In genomic region chr12:123532021-123532420, GRCh38 we compare ENCODE assay signal across 8 cellular contexts. TPM values are rescaled to one million over a fixed set of nuclear protein-coding genes. Genes with fewer than 3 reads are reported as not detected.
DNase-seq lines count a peak whose midpoint lies in the region; ATAC-seq, FAIRE-seq and TF ChIP-seq lines count a peak whose summit lies in the region.

No MANE protein-coding gene starts in this region.

- TF ChIP-seq CTCF in CD14-positive monocyte (IDR thresholded peaks at IDR 0.05) (no peak), tibial artery (IDR thresholded peaks at IDR 0.05) (no peak), D721Med (IDR thresholded peaks at IDR 0.05; ENCODE audit: insufficient read depth, missing control alignments) (no peak)

- peak; percentile 64 for DNase-seq in CD14-positive monocyte (ENCODE audit: low spot score)
- no peak for DNase-seq in activated T-helper 2 cell treated with anti-CD3 and anti-CD28 coated beads, Interferon-gamma antibody, Interleukin-2, Interleukin-4, amounts not matched to agents 10 μg/mL and 5 μg/mL and 100 μg/mL, durations not matched to agents 14 hours and 24 hours and 36 hours (ENCODE audit: low spot score)
- DNase-seq in left kidney (ENCODE audit: low read depth, low spot score), result peak; percentile 16
- peak in 1 of 2 donors; percentile 41 for DNase-seq in tibial artery
- no peak for DNase-seq in D721Med (ENCODE audit: insufficient read length, low spot score)
- no peak for DNase-seq in COR-L47 (lab: John Stamatoyannopoulos, UW)
- DNase-seq in NCI-H2171 treated with DMSO at 0.1 percent for 48 hours (lab: John Stamatoyannopoulos, UW), result no peak

- intact Hi-C loops in CD14-positive monocyte (cut with micrococcal nuclease), result no loop called here
- intact Hi-C loops in activated T-helper 2 cell treated with anti-CD3 and anti-CD28 coated beads, Interferon-gamma antibody, Interleukin-2, Interleukin-4, amounts not matched to agents 10 μg/mL and 5 μg/mL and 100 μg/mL, durations not matched to agents 14 hours and 24 hours and 36 hours (cut with micrococcal nuclease), result no loop called here
- intact Hi-C loops in tibial artery (cut with DNase I; ENCODE audit: low total_unique reads), result loop anchor here (10.0 kb wide), 1 partner anchor 137 kb away; no protein-coding TSS in a partner anchor

- H3K27ac Mint-ChIP-seq in CD14-positive monocyte, result peak overlapping the region in 1 of 7 donors; percentile 66
- no peak overlapping the region for H3K27ac Mint-ChIP-seq in activated T-helper 2 cell treated with anti-CD3 and anti-CD28 coated beads, Interferon-gamma antibody, Interleukin-2, Interleukin-4, amounts not matched to agents 10 μg/mL and 5 μg/mL and 100 μg/mL, durations not matched to agents 14 hours and 24 hours and 36 hours

- peaks cover 64 to 88% (median 81%) of the 10 kb centered on the region in 3 donors for H3K27me3 Mint-ChIP-seq in CD14-positive monocyte (ENCODE audit: low read depth in 3 of 3)
- H3K27me3 Mint-ChIP-seq in activated T-helper 2 cell treated with anti-CD3 and anti-CD28 coated beads, Interferon-gamma antibody, Interleukin-2, Interleukin-4, amounts not matched to agents 10 μg/mL and 5 μg/mL and 100 μg/mL, durations not matched to agents 14 hours and 24 hours and 36 hours (ENCODE audit: low read depth), result peaks cover 8% of the 10 kb centered on the region

- no peaks in the 10 kb centered on the region for H3K27me3 ChIP-seq in tibial artery

- H3K4me3 ChIP-seq in tibial artery, result peak overlapping the region; percentile 75 to 93

- H3K4me1 Mint-ChIP-seq in CD14-positive monocyte, result peaks cover 28% of the 10 kb centered on the region
- H3K4me1 Mint-ChIP-seq in activated T-helper 2 cell treated with anti-CD3 and anti-CD28 coated beads, Interferon-gamma antibody, Interleukin-2, Interleukin-4, amounts not matched to agents 10 μg/mL and 5 μg/mL and 100 μg/mL, durations not matched to agents 14 hours and 24 hours and 36 hours (ENCODE audit: low read depth), result peaks cover 11% of the 10 kb centered on the region

- H3K4me1 ChIP-seq in tibial artery, result peaks cover 0 to 38% (median 34%) of the 10 kb centered on the region in 4 donors

- peaks cover 10 to 11% of the 10 kb centered on the region in 2 donors for H3K36me3 Mint-ChIP-seq in CD14-positive monocyte
- H3K36me3 Mint-ChIP-seq in activated T-helper 2 cell treated with anti-CD3 and anti-CD28 coated beads, Interferon-gamma antibody, Interleukin-2, Interleukin-4, amounts not matched to agents 10 μg/mL and 5 μg/mL and 100 μg/mL, durations not matched to agents 14 hours and 24 hours and 36 hours (ENCODE audit: low read depth), result no peaks in the 10 kb centered on the region

- H3K9me3 Mint-ChIP-seq in CD14-positive monocyte, result peaks cover 1 to 15% (median 6%) of the 10 kb centered on the region in 7 donors
- no peaks in the 10 kb centered on the region for H3K9me3 Mint-ChIP-seq in activated T-helper 2 cell treated with anti-CD3 and anti-CD28 coated beads, Interferon-gamma antibody, Interleukin-2, Interleukin-4, amounts not matched to agents 10 μg/mL and 5 μg/mL and 100 μg/mL, durations not matched to agents 14 hours and 24 hours and 36 hours

- H3K27ac ChIP-seq in tibial artery, result peak overlapping the region; percentile 87 to 96

- H3K36me3 ChIP-seq in tibial artery, result peaks cover 0 to 16% (median 4%) of the 10 kb centered on the region in 3 donors

- no peaks in the 10 kb centered on the region for H3K9me3 ChIP-seq in tibial artery

- peak overlapping the region; percentile 64 to 84 for H3K4me3 Mint-ChIP-seq in CD14-positive monocyte
- H3K4me3 Mint-ChIP-seq in activated T-helper 2 cell treated with anti-CD3 and anti-CD28 coated beads, Interferon-gamma antibody, Interleukin-2, Interleukin-4, amounts not matched to agents 10 μg/mL and 5 μg/mL and 100 μg/mL, durations not matched to agents 14 hours and 24 hours and 36 hours (ENCODE audit: low read depth), result peak overlapping the region; percentile 74

- ATAC-seq in HG02870 (IDR thresholded peaks at IDR 0.05; ENCODE audit: unreplicated experiment), result peak; percentile 51

- no peak for FAIRE-seq in D721Med (lab: Jason Lieb, UNC)

RNA-seq across cellular contexts. Expression of gene RILPL1, which starts 1.5 kb away (rescaled TPM):
- polyA plus RNA-seq in CD14-positive monocyte, result not detected
- total RNA-seq in activated T-helper 2 cell treated with anti-CD3 and anti-CD28 coated beads, Interferon-gamma antibody, Interleukin-2, Interleukin-4, amounts not matched to agents 10 μg/mL and 5 μg/mL and 100 μg/mL, durations not matched to agents 14 hours and 24 hours and 36 hours, result 5.9 and 6.0 TPM in 2 replicates

RNA-seq across cellular contexts. Expression of gene TMED2, which starts 52.3 kb away (rescaled TPM):
- 100 to 1,000 TPM; 323 to 351 TPM for polyA plus RNA-seq in CD14-positive monocyte
- 213 and 221 TPM in 2 replicates for total RNA-seq in activated T-helper 2 cell treated with anti-CD3 and anti-CD28 coated beads, Interferon-gamma antibody, Interleukin-2, Interleukin-4, amounts not matched to agents 10 μg/mL and 5 μg/mL and 100 μg/mL, durations not matched to agents 14 hours and 24 hours and 36 hours

Comparison
In these comparisons a context has a peak if more than half of its experiments do, and no peak if none do; other contexts are left out.
1. DNase-seq: peak in CD14-positive monocyte (single experiment) and left kidney (single experiment); none in activated T-helper 2 cell treated with anti-CD3 and anti-CD28 coated beads, Interferon-gamma antibody, Interleukin-2, Interleukin-4, amounts not matched to agents 10 μg/mL and 5 μg/mL and 100 μg/mL, durations not matched to agents 14 hours and 24 hours and 36 hours (single experiment), D721Med (single experiment), COR-L47 (single experiment) and NCI-H2171 treated with DMSO at 0.1 percent for 48 hours (single experiment).